Comparison of ENCODE assay signal across 11 cellular contexts in the genomic region with DNA sequence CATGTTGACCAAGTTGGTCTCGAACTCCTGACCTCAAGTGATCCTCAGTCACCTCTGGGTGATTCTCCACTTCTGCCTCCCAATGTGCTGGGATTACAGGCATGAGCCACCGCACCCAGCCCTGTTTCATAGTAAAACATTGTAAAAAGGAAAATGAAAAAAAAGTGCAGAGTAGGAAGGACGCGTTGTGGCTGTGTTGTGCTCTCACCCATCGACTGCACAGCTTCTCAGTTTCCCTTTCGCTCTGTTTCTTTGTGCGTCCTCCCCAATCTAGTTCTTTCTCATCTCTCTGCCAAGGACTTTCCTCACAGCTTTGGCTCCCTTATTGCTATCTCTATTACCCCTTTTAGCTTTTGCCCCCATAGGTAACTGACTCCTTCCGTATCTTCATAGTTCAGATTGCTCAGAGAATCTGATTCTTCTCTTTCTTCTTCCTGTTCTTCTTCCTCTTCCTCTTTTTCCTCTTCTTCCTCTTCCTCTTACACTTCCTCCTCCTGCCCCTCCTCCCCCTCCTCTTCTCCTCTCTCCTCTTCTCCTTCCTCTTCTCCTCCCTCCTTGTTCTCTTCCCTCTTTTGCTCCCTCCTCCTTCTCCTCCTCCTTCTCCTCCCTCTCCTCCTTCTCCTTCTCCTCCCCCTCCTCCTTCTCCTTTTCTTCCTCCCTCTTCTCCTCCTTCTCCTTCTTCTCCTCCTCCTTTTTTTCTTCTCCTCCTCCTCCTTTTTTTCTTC.
DNase-seq lines count a peak whose midpoint lies in the region; ATAC-seq and TF ChIP-seq lines count a peak whose summit lies in the region.
"Had no signal": no experiment of that assay in that cellular context is flagged by ENCODE, and none has a peak within 500 bp of the region (broad histone marks: within the 10 kb centered on the region; RNA-seq: fewer than 3 reads in every experiment).

No MANE protein-coding gene starts in this region.

- CTCF ChIA-PET in CD4-positive, alpha-beta T cell (lab: Charles Lee) = no interaction called here

- H3K27ac ChIP-seq in CD4-positive, alpha-beta T cell (ENCODE audit: low read depth, low read length) = no peak overlapping the region
- H3K27ac ChIP-seq in WERI-Rb-1 = no peak overlapping the region
- H3K27ac ChIP-seq in left lung = no peak overlapping the region
- no peak overlapping the region for H3K27ac ChIP-seq in osteoblast (ENCODE audit: low read depth, low read length)
- H3K27ac ChIP-seq: gastroesophageal sphincter had no signal

- TF ChIP-seq CTCF in CD4-positive, alpha-beta T cell (IDR thresholded peaks at IDR 0.05) = no peak
- TF ChIP-seq CTCF in WERI-Rb-1 (IDR thresholded peaks at IDR 0.05; ENCODE audit: low read depth, low read length) (no peak), left lung (IDR thresholded peaks at IDR 0.05) (no peak), osteoblast (IDR thresholded peaks at IDR 0.05; ENCODE audit: extremely low read depth, low read depth, low read length) (no peak)

- H3K79me2 ChIP-seq in osteoblast (ENCODE audit: insufficient read depth, low read length) = no peaks in the 10 kb centered on the region

- H3K27ac Mint-ChIP-seq in CD4-positive, alpha-beta T cell = no peak overlapping the region

- intact Hi-C loops in CD4-positive, alpha-beta T cell (cut with DNase I, micrococcal nuclease) = loop anchor here in 1 of 2 experiments (10.0 kb wide), 1 partner anchor 80 kb away; no protein-coding TSS in a partner anchor
- intact Hi-C loops in left lung (cut with DNase I) = no loop called here

- no peak overlapping the region for H3K4me3 ChIP-seq in WERI-Rb-1 (ENCODE audit: low read depth, low read length)
- H3K4me3 ChIP-seq in left lung = no peak overlapping the region
- H3K4me3 ChIP-seq in osteoblast (ENCODE audit: insufficient read depth, low read length) = no peak overlapping the region
- H3K4me3 ChIP-seq: gastroesophageal sphincter had no signal

- ATAC-seq in CD4-positive, alpha-beta T cell (ENCODE audit: poor library complexity) = no peak
- ATAC-seq in GM18868 (IDR thresholded peaks at IDR 0.05; ENCODE audit: unreplicated experiment) (peak; percentile 55), HG02852 (IDR thresholded peaks at IDR 0.05; ENCODE audit: unreplicated experiment) (peak; percentile 66), left lung (no peak)
- ATAC-seq: gastroesophageal sphincter, Panc1 had no signal

- no peaks in the 10 kb centered on the region for H3K9me3 ChIP-seq in CD4-positive, alpha-beta T cell (ENCODE audit: control insufficient read depth, low read length)
- H3K9me3 ChIP-seq in WERI-Rb-1 (ENCODE audit: severe bottlenecking) = no peaks in the 10 kb centered on the region
- H3K9me3 ChIP-seq in left lung = no peaks in the 10 kb centered on the region
- H3K9me3 ChIP-seq in osteoblast (ENCODE audit: low read depth, low read length) = no peaks in the 10 kb centered on the region
- H3K9me3 ChIP-seq: gastroesophageal sphincter had no signal

- no peak overlapping the region for H2AFZ ChIP-seq in osteoblast (ENCODE audit: low read length)

- H4K20me1 ChIP-seq in osteoblast (ENCODE audit: insufficient read depth, low read length) = no peaks in the 10 kb centered on the region

- peak overlapping the region; percentile 78 for H3K4me3 Mint-ChIP-seq in CD4-positive, alpha-beta T cell

- no peaks in the 10 kb centered on the region for H3K9me3 Mint-ChIP-seq in CD4-positive, alpha-beta T cell

- H3K27me3 Mint-ChIP-seq in CD4-positive, alpha-beta T cell = peaks cover 21% of the 10 kb centered on the region

- H3K4me1 ChIP-seq in left lung (peaks cover 0 to 14% of the 10 kb centered on the region in 2 donors), osteoblast (ENCODE audit: insufficient read depth, low read length) (no peaks in the 10 kb centered on the region)

- no peak overlapping the region for H3K4me2 ChIP-seq in osteoblast (ENCODE audit: insufficient read depth, low read length)

- POLR2A ChIA-PET in CD4-positive, alpha-beta T cell (lab: Charles Lee) = no interaction called here

- no peak for DNase-seq in CD4-positive, alpha-beta T cell
- DNase-seq in SKM-1 (lab: John Stamatoyannopoulos, UW; ENCODE audit: unreplicated experiment) (peak; percentile 30), WERI-Rb-1 (no peak), left lung (no peak), osteoblast (ENCODE audit: insufficient read length, low spot score, missing footprints) (no peak), NAMALWA (ENCODE audit: low spot score) (no peak)
- DNase-seq: central memory CD4-positive, alpha-beta T cell had no signal

- no peaks in the 10 kb centered on the region; the same call in 1 of the 2 replicates for H3K36me3 ChIP-seq in WERI-Rb-1
- no peaks in the 10 kb centered on the region for H3K36me3 ChIP-seq in left lung
- H3K36me3 ChIP-seq in osteoblast (ENCODE audit: insufficient read depth, low read length) = no peaks in the 10 kb centered on the region
- H3K36me3 ChIP-seq: gastroesophageal sphincter had no signal

- H3K4me1 Mint-ChIP-seq in CD4-positive, alpha-beta T cell (ENCODE audit: low read depth) = peaks cover 10% of the 10 kb centered on the region

- no peaks in the 10 kb centered on the region for H3K36me3 Mint-ChIP-seq in CD4-positive, alpha-beta T cell (ENCODE audit: low read depth)

- H3K27me3 ChIP-seq in CD4-positive, alpha-beta T cell (ENCODE audit: control insufficient read depth, insufficient read depth, low read length) = peaks cover 5% of the 10 kb centered on the region
- H3K27me3 ChIP-seq in WERI-Rb-1 (ENCODE audit: insufficient read depth, low read depth, severe bottlenecking) (no peaks in the 10 kb centered on the region), left lung (peaks cover 0 to 20% of the 10 kb centered on the region in 2 donors), osteoblast (ENCODE audit: insufficient read depth, low read length) (peaks cover 14% of the 10 kb centered on the region)
- H3K27me3 ChIP-seq: gastroesophageal sphincter had no signal

Comparison
In these comparisons a context has a peak if more than half of its experiments do, and no peak if none do; other contexts are left out.
1. ATAC-seq: peak in GM18868 (single experiment) and HG02852 (single experiment); none in CD4-positive, alpha-beta T cell (single experiment) and left lung (single experiment).